ENCODE assay signal across 20 cellular contexts in genomic region chr7:104431930-104432329, GRCh38.
DNase-seq lines count a peak whose midpoint lies in the region; ATAC-seq and TF ChIP-seq lines count a peak whose summit lies in the region.
"Had no signal": no experiment of that assay in that cellular context is flagged by ENCODE, and none has a peak within 500 bp of the region (broad histone marks: within the 10 kb centered on the region; RNA-seq: fewer than 3 reads in every experiment).

No MANE protein-coding gene starts in this region.

- no peaks in the 10 kb centered on the region for H3K79me2 ChIP-seq in OCI-LY3 (ENCODE audit: low read length)
- no peaks in the 10 kb centered on the region for H3K79me2 ChIP-seq in mesendoderm (ENCODE audit: control insufficient read depth, insufficient read depth, low read length)

- H3K18ac ChIP-seq in mesendoderm (ENCODE audit: low read length): no peak overlapping the region

- peak; percentile 12 for DNase-seq in DMS53 (lab: John Stamatoyannopoulos, UW)
- DNase-seq in DMS53 treated with DMSO at 0.1 percent for 48 hours (lab: John Stamatoyannopoulos, UW; ENCODE audit: unreplicated experiment): no peak
- DNase-seq in endodermal cell: peak; percentile 58
- peak; percentile 40 for DNase-seq in mesendoderm
- no peak for DNase-seq in T-helper 17 cell
- DNase-seq in LoVo (ENCODE audit: low spot score): no peak
- DNase-seq in RPMI8226: no peak
- DNase-seq: AML-193; CD4-positive, alpha-beta memory T cell; DMS153; DND-41; EL; GM23248 had no signal

- H3K23ac ChIP-seq in mesendoderm (ENCODE audit: low read length): no peak overlapping the region

- peak overlapping the region; percentile 30 for H3K4me2 ChIP-seq in OCI-LY3 (ENCODE audit: low read length)
- no peak overlapping the region for H3K4me2 ChIP-seq in mesendoderm (ENCODE audit: low read length)
- H3K4me2 ChIP-seq: A549 had no signal

- H3K27me3 Mint-ChIP-seq in endodermal cell (ENCODE audit: insufficient read depth): no peaks in the 10 kb centered on the region
- H3K27me3 Mint-ChIP-seq in T-helper 17 cell: no peaks in the 10 kb centered on the region

- H3K9me3 Mint-ChIP-seq in endodermal cell: no peaks in the 10 kb centered on the region

- H2AK5ac ChIP-seq in mesendoderm (ENCODE audit: low read length): no peak overlapping the region

- H3K9me3 ChIP-seq in OCI-LY3 (ENCODE audit: insufficient read depth, low read length): no peaks in the 10 kb centered on the region
- no peaks in the 10 kb centered on the region for H3K9me3 ChIP-seq in endodermal cell (ENCODE audit: control insufficient read depth, low read length)
- H3K9me3 ChIP-seq in T-helper 17 cell (ENCODE audit: control insufficient read depth, low read length, poor library complexity, severe bottlenecking): no peaks in the 10 kb centered on the region
- H3K9me3 ChIP-seq: A549, HAP-1 had no signal

- no peak overlapping the region for H3K56ac ChIP-seq in mesendoderm (ENCODE audit: low read length)

- no peak overlapping the region for H4K8ac ChIP-seq in mesendoderm (ENCODE audit: low read depth, low read length)

- H3K36me3 ChIP-seq in OCI-LY3 (replicated peaks; ENCODE audit: low read depth, low read length) (no peaks in the 10 kb centered on the region), endodermal cell (ENCODE audit: control insufficient read depth, insufficient read depth, low read length) (no peaks in the 10 kb centered on the region), mesendoderm (ENCODE audit: control insufficient read depth, insufficient read depth, low read length) (no peaks in the 10 kb centered on the region)
- H3K36me3 ChIP-seq: HAP-1 had no signal

- H3K27ac Mint-ChIP-seq in endodermal cell (no peak overlapping the region), T-helper 17 cell (no peak overlapping the region)
- H3K27ac Mint-ChIP-seq: CD4-positive, alpha-beta memory T cell had no signal

- H3K4me3 Mint-ChIP-seq in endodermal cell: no peak overlapping the region
- H3K4me3 Mint-ChIP-seq in T-helper 17 cell: no peak overlapping the region
- H3K4me3 Mint-ChIP-seq: CD4-positive, alpha-beta memory T cell had no signal

- H2BK15ac ChIP-seq in mesendoderm (replicated peaks; ENCODE audit: low read depth): no peak overlapping the region

- H3K4me1 Mint-ChIP-seq in endodermal cell (no peaks in the 10 kb centered on the region), T-helper 17 cell (no peaks in the 10 kb centered on the region)
- H3K4me1 Mint-ChIP-seq: CD4-positive, alpha-beta memory T cell had no signal

- no peak overlapping the region for H2BK120ac ChIP-seq in mesendoderm (ENCODE audit: low read depth, low read length)

- H3K36me3 Mint-ChIP-seq in endodermal cell (ENCODE audit: low read depth): no peaks in the 10 kb centered on the region
- no peaks in the 10 kb centered on the region for H3K36me3 Mint-ChIP-seq in T-helper 17 cell (ENCODE audit: low read depth)
- H3K36me3 Mint-ChIP-seq: CD4-positive, alpha-beta memory T cell had no signal

- no peaks in the 10 kb centered on the region for H3K79me1 ChIP-seq in mesendoderm (ENCODE audit: low read length)

- H2BK5ac ChIP-seq in mesendoderm (ENCODE audit: low read length): no peak overlapping the region

- H4K20me1 ChIP-seq in OCI-LY3 (ENCODE audit: insufficient read depth, low read length): no peaks in the 10 kb centered on the region

- TF ChIP-seq CTCF in OCI-LY3 (IDR thresholded peaks at IDR 0.05; ENCODE audit: low read depth, low read length): peak; percentile 49
- peak; percentile 68 for TF ChIP-seq CTCF in endodermal cell (conservative IDR thresholded peaks at IDR 0.05)

- no peak overlapping the region for H4K5ac ChIP-seq in mesendoderm (ENCODE audit: low read length)

- no peaks in the 10 kb centered on the region for H3K27me3 ChIP-seq in OCI-LY3 (ENCODE audit: low read depth, low read length)
- no peaks in the 10 kb centered on the region for H3K27me3 ChIP-seq in endodermal cell (ENCODE audit: control insufficient read depth, insufficient read depth, low read length, poor library complexity, severe bottlenecking)
- no peaks in the 10 kb centered on the region for H3K27me3 ChIP-seq in mesendoderm (ENCODE audit: insufficient read depth, low read length, poor library complexity)

- ATAC-seq in T-helper 17 cell: no peak
- ATAC-seq: A549, GM12878, HepG2 had no signal

- H3K4me1 ChIP-seq in OCI-LY3 (ENCODE audit: low read length) (peaks cover 30% of the 10 kb centered on the region), endodermal cell (ENCODE audit: control insufficient read depth, insufficient read depth, low read length) (no peaks in the 10 kb centered on the region), mesendoderm (ENCODE audit: control insufficient read depth, low read depth, low read length) (no peaks in the 10 kb centered on the region)
- H3K4me1 ChIP-seq: A549, HAP-1 had no signal

- H3K4ac ChIP-seq in mesendoderm (ENCODE audit: low read depth, low read length): no peak overlapping the region

- H3K27ac ChIP-seq in OCI-LY3 (ENCODE audit: low read length) (peak overlapping the region; percentile 29), endodermal cell (ENCODE audit: low read depth, low read length) (no peak overlapping the region), mesendoderm (ENCODE audit: low read depth, low read length) (no peak overlapping the region)
- H3K27ac ChIP-seq: 22Rv1, A549, C4-2B, GM23248 had no signal

- H3K4me3 ChIP-seq in OCI-LY3 (ENCODE audit: low read length): no peak overlapping the region
- H3K4me3 ChIP-seq in endodermal cell (ENCODE audit: low read length): no peak overlapping the region
- H3K4me3 ChIP-seq in mesendoderm (ENCODE audit: low read length): no peak overlapping the region
- H3K4me3 ChIP-seq: A549, GM12878, GM23248, HAP-1 had no signal

- peak overlapping the region; percentile 35; the same call in 1 of the 2 replicates for H3K9ac ChIP-seq in OCI-LY3 (ENCODE audit: low read length)
- no peak overlapping the region for H3K9ac ChIP-seq in endodermal cell (ENCODE audit: extremely low read depth, low read length, poor library complexity, severe bottlenecking)
- H3K9ac ChIP-seq in mesendoderm (ENCODE audit: low read length): no peak overlapping the region
- H3K9ac ChIP-seq: GM23248 had no signal

- WGBS in endodermal cell (ENCODE audit: insufficient coverage in 1 of 2, insufficient read length in 1 of 2), 2 experiments: 85 to 86% methylated on average over 1 of the region's 1 CpG
- no CpG with 5 or more reads among the region's 1 CpG for WGBS in mesendoderm (ENCODE audit: extremely low coverage, insufficient coverage, low lambda C conversion rate)

- H2AFZ ChIP-seq in OCI-LY3 (ENCODE audit: low read depth, low read length): peak overlapping the region; percentile 51
- H2AFZ ChIP-seq: GM23248 had no signal

Comparison
In these comparisons a context has a peak if more than half of its experiments do, and no peak if none do; other contexts are left out.
1. DNase-seq: peak in DMS53 (single experiment), endodermal cell (single experiment) and mesendoderm (single experiment); none in DMS53 treated with DMSO at 0.1 percent for 48 hours (single experiment), T-helper 17 cell (0 of 3), LoVo (single experiment) and RPMI8226 (single experiment).